25 cellular contexts compared by ENCODE assay signal in genomic region chr5:53076014-53076413, GRCh38. TPM values are rescaled to one million over a fixed set of nuclear protein-coding genes. Genes with fewer than 3 reads are reported as not detected.
DNase-seq lines count a peak whose midpoint lies in the region; ATAC-seq, FAIRE-seq and TF ChIP-seq lines count a peak whose summit lies in the region.
"Had no signal": no experiment of that assay in that cellular context is flagged by ENCODE, and none has a peak within 500 bp of the region (broad histone marks: within the 10 kb centered on the region; RNA-seq: fewer than 3 reads in every experiment).

No MANE protein-coding gene starts in this region.

- H3K9me2 ChIP-seq in GM23248 (ENCODE audit: insufficient read depth), result no peaks in the 10 kb centered on the region

- ATAC-seq in right lobe of liver (peak; percentile 40 to 87 (median 64)), GM21447 (IDR thresholded peaks at IDR 0.05; ENCODE audit: unreplicated experiment) (no peak)
- ATAC-seq: GM23338 had no signal

- H4K20me1 ChIP-seq in GM23248 (ENCODE audit: insufficient read depth), result no peaks in the 10 kb centered on the region

- DNase-seq in GM23248, result peak; percentile 5
- DNase-seq in bronchial epithelial cell (ENCODE audit: low read depth), result no peak
- DNase-seq in fibroblast of the aortic adventitia (ENCODE audit: low read depth), result peak; percentile 44
- no peak for DNase-seq in right lobe of liver
- DNase-seq in activated naive CD4-positive, alpha-beta T cell treated with anti-CD3 and anti-CD28 coated beads, Interleukin-2, amount 50 U/mL, for 16 hours, result no peak
- DNase-seq in stimulated activated naive CD4-positive, alpha-beta T cell treated with Interleukin-2 at 50 U/mL for 16 hours (lab: John Stamatoyannopoulos, UW), result no peak
- DNase-seq in GM10266 (ENCODE audit: extremely low spot score), result no peak
- DNase-seq: BE2C; C1 segment of cervical spinal cord; CD4-positive, CD25-positive, alpha-beta regulatory T cell; CD8-positive, alpha-beta memory T cell; COR-L47; DMS 273 treated with DMSO at 0.1 percent for 48 hours; DMS53; DND-41; EL; HCEC 1CT; HFFc6; IMR-90 had no signal

- H3K9ac ChIP-seq in GM23248, result no peak overlapping the region

- H3K27ac ChIP-seq in GM23248 (no peak overlapping the region), right lobe of liver (no peak overlapping the region)
- H3K27ac ChIP-seq: HL-60 had no signal

- 95 to 100% methylated on average over 1 of the region's 1 CpG for WGBS in GM23248 (ENCODE audit: low coverage in 1 of 2, low lambda C conversion rate in 2 of 2, missing lambda C conversion rate in 2 of 2), 2 experiments
- WGBS in right lobe of liver (ENCODE audit: insufficient coverage, low coverage, low lambda C conversion rate, missing lambda C conversion rate), result no CpG with 5 or more reads among the region's 1 CpG

- intact Hi-C loops in right lobe of liver (cut with DNase I), result no loop called here

- H3K9me3 ChIP-seq in GM23248 (ENCODE audit: low read depth) (no peaks in the 10 kb centered on the region), right lobe of liver (no peaks in the 10 kb centered on the region)
- H3K9me3 ChIP-seq: BE2C had no signal

- no peak for TF ChIP-seq POLR2A in right lobe of liver (IDR thresholded peaks at IDR 0.05)

- H3K27me3 ChIP-seq in GM23248 (replicated peaks; ENCODE audit: insufficient read depth) (no peaks in the 10 kb centered on the region), bronchial epithelial cell (ENCODE audit: control insufficient read depth, insufficient read depth, low read length) (no peaks in the 10 kb centered on the region), right lobe of liver (no peaks in the 10 kb centered on the region)

- no peak overlapping the region for H3K4me2 ChIP-seq in GM23248 (ENCODE audit: unreplicated experiment)
- H3K4me2 ChIP-seq: GM23338 had no signal

- no peak overlapping the region for H2AFZ ChIP-seq in GM23248
- H2AFZ ChIP-seq: GM23338 had no signal

- peaks cover 40% of the 10 kb centered on the region for H3F3A ChIP-seq in GM23248 (ENCODE audit: insufficient read depth)

- peak; percentile 76 for FAIRE-seq in bronchial epithelial cell (lab: Jason Lieb, UNC)
- FAIRE-seq: GM12891, GM19239, H54 had no signal

- in situ Hi-C loops in GM23248 (cut with MboI), result loop anchor here (25.0 kb wide), 1 partner anchor 364 kb away; no protein-coding TSS in a partner anchor

- H3K4me3 ChIP-seq in GM23248, result no peak overlapping the region
- no peak overlapping the region for H3K4me3 ChIP-seq in bronchial epithelial cell (ENCODE audit: low read depth, low read length)
- H3K4me3 ChIP-seq in fibroblast of the aortic adventitia (ENCODE audit: low read depth, low read length), result no peak overlapping the region
- no peak overlapping the region for H3K4me3 ChIP-seq in right lobe of liver
- H3K4me3 ChIP-seq: GM23338 had no signal

- TF ChIP-seq CTCF in bronchial epithelial cell (IDR thresholded peaks at IDR 0.05; ENCODE audit: insufficient read depth, low read length, severe bottlenecking), result no peak
- TF ChIP-seq CTCF in fibroblast of the aortic adventitia (IDR thresholded peaks at IDR 0.05; ENCODE audit: insufficient read depth, low read length), result no peak
- no peak for TF ChIP-seq CTCF in right lobe of liver (IDR thresholded peaks at IDR 0.05)
- TF ChIP-seq CTCF in GM10266 (IDR thresholded peaks at IDR 0.05; ENCODE audit: control insufficient read depth, insufficient read depth, low read depth, missing control alignments), result no peak

- no peaks in the 10 kb centered on the region for H3K79me2 ChIP-seq in GM23248 (ENCODE audit: insufficient read depth)

- H3K36me3 ChIP-seq in GM23248 (ENCODE audit: low read depth), result peaks cover 48% of the 10 kb centered on the region
- H3K36me3 ChIP-seq in bronchial epithelial cell (ENCODE audit: control insufficient read depth, insufficient read depth, low read length), result peaks cover 27% of the 10 kb centered on the region
- no peaks in the 10 kb centered on the region for H3K36me3 ChIP-seq in right lobe of liver
- H3K36me3 ChIP-seq: BE2C had no signal

- H3K4me1 ChIP-seq in GM23248 (ENCODE audit: insufficient read depth), result peaks cover 22% of the 10 kb centered on the region
- H3K4me1 ChIP-seq in right lobe of liver, result no peaks in the 10 kb centered on the region
- H3K4me1 ChIP-seq: BE2C had no signal

RNA-seq across cellular contexts. Expression of gene MOCS2, which starts 33.5 kb away (rescaled TPM):
- total RNA-seq in GM23248 (2014; rRNA removed; shearing (Covaris generic)), result 48.1 and 55.9 TPM in 2 replicates
- polyA plus RNA-seq in GM23248 (2016; fragmentation: Nextera tagmentation; extraction: Ambion mirVana), result 80.5 and 83.7 TPM in 2 replicates
- total RNA-seq in bronchial epithelial cell (15.8 and 17.0 TPM in 2 replicates), fibroblast of the aortic adventitia (ENCODE audit: low replicate concordance) (74.2 and 74.8 TPM in 2 replicates), right lobe of liver (10 to 100 TPM; 34.8 to 65.0 (median 44.6) TPM)

Comparison
In these comparisons a context has a peak if more than half of its experiments do, and no peak if none do; other contexts are left out.
1. DNase-seq: peak in GM23248 (single experiment) and fibroblast of the aortic adventitia (single experiment); none in bronchial epithelial cell (single experiment), right lobe of liver (0 of 3), activated naive CD4-positive, alpha-beta T cell treated with anti-CD3 and anti-CD28 coated beads, Interleukin-2, amount 50 U/mL, for 16 hours (single experiment), stimulated activated naive CD4-positive, alpha-beta T cell treated with Interleukin-2 at 50 U/mL for 16 hours (single experiment) and GM10266 (single experiment).